Comparison of ENCODE assay signal across 1 cellular context in genomic region chr22:41239443-41240128, GRCh38.
A peak's percentile ranks its signal among the peaks of the same experiment; 100 is the strongest.
TF ChIP-seq lines count a peak whose summit lies in the region.

No MANE protein-coding gene starts in this region.

TF ChIP-seq in K562, 482 proteins besides CTCF, POLR2A, EP300 and RAD21:
- no peak for TF ChIP-seq ZNF75A (CRISPR knock-in tag; IDR thresholded peaks at IDR 0.05)
- TF ChIP-seq POLR2G (IDR thresholded peaks at IDR 0.05; ENCODE audit: low read depth, low read length): peak; percentile 31; the same call in 1 of the 2 replicates
- no peak for TF ChIP-seq ZNF263 (CRISPR knock-in tag; IDR thresholded peaks at IDR 0.05; ENCODE audit: borderline replicate concordance)
- TF ChIP-seq, protein P1, sequence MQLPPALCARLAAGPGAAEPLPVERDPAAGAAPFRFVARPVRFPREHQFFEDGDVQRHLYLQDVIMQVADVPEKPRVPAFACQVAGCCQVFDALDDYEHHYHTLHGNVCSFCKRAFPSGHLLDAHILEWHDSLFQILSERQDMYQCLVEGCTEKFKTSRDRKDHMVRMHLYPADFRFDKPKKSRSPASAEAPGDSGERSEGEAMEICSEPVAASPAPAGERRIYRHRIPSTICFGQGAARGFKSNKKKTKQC (CRISPR knock-in tag; IDR thresholded peaks at IDR 0.05): no peak
- no peak for TF ChIP-seq ZNF76 (CRISPR knock-in tag; IDR thresholded peaks at IDR 0.05; ENCODE audit: borderline replicate concordance)
